ENCODE assay signal across 17 cellular contexts in the genomic region with DNA sequence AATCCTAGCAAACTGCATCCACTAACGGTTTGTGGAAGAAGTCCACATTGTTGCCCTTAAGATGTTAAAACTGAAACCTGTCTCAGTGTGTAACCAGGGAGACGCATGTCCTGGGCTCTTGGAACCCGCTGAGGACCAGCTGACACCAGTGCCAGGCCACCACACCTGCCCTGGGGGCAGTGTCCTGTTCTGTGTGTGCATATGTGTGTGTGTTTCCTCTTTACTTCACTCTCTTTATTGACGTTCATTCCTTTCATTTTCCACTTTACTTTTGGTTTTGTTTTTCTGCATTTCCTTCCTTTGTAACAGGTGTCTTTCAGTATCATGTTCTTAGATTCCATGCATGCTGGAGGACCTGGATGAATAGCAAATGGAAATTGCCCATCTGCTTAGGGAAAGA.
"Had no signal": no experiment of that assay in that cellular context is flagged by ENCODE, and none has a peak within 500 bp of the region (broad histone marks: within the 10 kb centered on the region; RNA-seq: fewer than 3 reads in every experiment).

No MANE protein-coding gene starts in this region.

- H3K4me3 Mint-ChIP-seq: activated CD4-positive, alpha-beta memory T cell treated with anti-CD3 and anti-CD28 coated beads, Interleukin-2, amount 10 ng/mL, durations not matched to agents 7 days and 5 days; activated naive CD4-positive, alpha-beta T cell treated with anti-CD3 and anti-CD28 coated beads, Interleukin-2, amount 10 ng/mL, durations not matched to agents 7 days and 5 days; central memory CD8-positive, alpha-beta T cell; natural killer cell had no signal

- H3K27me3 Mint-ChIP-seq: activated CD4-positive, alpha-beta memory T cell treated with anti-CD3 and anti-CD28 coated beads, Interleukin-2, amount 10 ng/mL, durations not matched to agents 7 days and 5 days; activated naive CD4-positive, alpha-beta T cell treated with anti-CD3 and anti-CD28 coated beads, Interleukin-2, amount 10 ng/mL, durations not matched to agents 7 days and 5 days had no signal

- ATAC-seq: lower lobe of right lung, natural killer cell had no signal

- H3K36me3 Mint-ChIP-seq: activated naive CD4-positive, alpha-beta T cell treated with anti-CD3 and anti-CD28 coated beads, Interleukin-2, amount 10 ng/mL, durations not matched to agents 7 days and 5 days had no signal

- H3K27ac Mint-ChIP-seq: activated CD4-positive, alpha-beta memory T cell treated with anti-CD3 and anti-CD28 coated beads, Interleukin-2, amount 10 ng/mL, durations not matched to agents 7 days and 5 days; activated naive CD4-positive, alpha-beta T cell treated with anti-CD3 and anti-CD28 coated beads, Interleukin-2, amount 10 ng/mL, durations not matched to agents 7 days and 5 days; natural killer cell had no signal

- DNase-seq: activated CD4-positive, alpha-beta memory T cell treated with anti-CD3 and anti-CD28 coated beads, Interleukin-2, amount 10 ng/mL, durations not matched to agents 7 days and 5 days; activated CD4-positive, alpha-beta T cell treated with anti-CD3 and anti-CD28 coated beads for 1 hour; activated CD8-positive, alpha-beta memory T cell treated with anti-CD3 and anti-CD28 coated beads, Interleukin-2, amount 50 U/mL, for 48 hours; activated effector memory CD4-positive, alpha-beta T cell treated with Interleukin-2 at 50 U/mL for 16 hours; activated naive CD4-positive, alpha-beta T cell treated with anti-CD3 and anti-CD28 coated beads, Interleukin-2, amount 10 ng/mL, durations not matched to agents 7 days and 5 days; activated T-cell treated with anti-CD3 and anti-CD28 coated beads, Interleukin-2, amount 50 U/mL, for 48 hours; foreskin melanocyte; glutamatergic neuron; hippocampal formation; lower lobe of right lung; natural killer cell; stimulated activated CD4-positive, alpha-beta T cell treated with anti-CD3 and anti-CD28 coated beads, Interleukin-12 subunit alpha, Interleukin-12 subunit beta, amount 100 ng/mL, for 4 hours; stimulated activated CD4-positive, alpha-beta T cell treated with anti-CD3 and anti-CD28 coated beads, Interleukin-1b, Interleukin-23, amount 100 ng/mL, for 48 hours; stimulated activated CD8-positive, alpha-beta memory T cell treated with anti-CD3 and anti-CD28 coated beads, Interleukin-4, amount 100 ng/mL, for 48 hours; stimulated activated naive CD4-positive, alpha-beta T cell treated with Interleukin-2 at 50 U/mL for 16 hours; WERI-Rb-1 had no signal
